17 cellular contexts compared by ENCODE assay signal in the genomic region with DNA sequence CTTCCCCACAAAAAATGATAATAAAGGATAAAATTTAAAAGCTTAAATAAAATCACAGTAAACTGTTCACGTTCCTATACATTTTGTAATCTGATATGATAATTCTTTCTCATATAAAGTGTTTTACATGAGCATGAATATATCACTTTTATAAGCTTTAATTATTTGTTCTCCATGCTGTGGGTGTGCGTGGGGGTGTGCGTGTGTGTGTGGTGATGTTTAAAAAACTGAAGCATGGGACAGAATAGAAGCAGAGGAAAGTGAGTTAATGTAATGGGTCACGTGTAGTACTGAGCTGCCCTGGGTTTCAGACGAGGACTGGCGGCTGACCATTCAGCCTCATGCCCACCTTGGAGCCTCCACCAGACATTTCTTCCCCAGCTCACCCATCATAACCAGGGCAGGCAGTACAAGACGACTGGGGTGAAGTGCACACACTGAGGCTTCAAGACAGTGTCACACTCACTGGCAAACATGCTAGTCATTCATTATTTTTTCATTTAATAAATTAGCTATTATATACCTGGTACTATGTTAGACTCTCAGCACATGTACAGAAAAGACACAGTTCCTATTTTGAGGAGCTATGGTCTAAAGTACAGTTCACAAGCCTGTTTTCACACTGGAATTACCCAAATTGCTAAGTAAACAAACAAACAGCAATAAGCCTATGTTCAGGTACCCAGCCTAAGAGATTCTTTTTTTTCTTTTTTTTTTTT.
DNase-seq lines count a peak whose midpoint lies in the region; ATAC-seq, FAIRE-seq and TF ChIP-seq lines count a peak whose summit lies in the region.
"Had no signal": no experiment of that assay in that cellular context is flagged by ENCODE, and none has a peak within 500 bp of the region (broad histone marks: within the 10 kb centered on the region; RNA-seq: fewer than 3 reads in every experiment).

No MANE protein-coding gene starts in this region.

- H3K4me1 Mint-ChIP-seq in chondrocyte (ENCODE audit: low read depth), result peaks cover 13% of the 10 kb centered on the region

- TF ChIP-seq CTCF in chondrocyte (IDR thresholded peaks at IDR 0.05) (no peak), spleen (IDR thresholded peaks at IDR 0.05 in 8 of 11, conservative IDR thresholded peaks at IDR 0.05 in 3 of 11) (no peak), BE2C (IDR thresholded peaks at IDR 0.05; ENCODE audit: low read depth, low read length) (no peak)

- ATAC-seq in GM18909 (IDR thresholded peaks at IDR 0.05; ENCODE audit: poor library complexity, unreplicated experiment) (peak; percentile 76), HG02763 (IDR thresholded peaks at IDR 0.05; ENCODE audit: unreplicated experiment) (peak; percentile 63), HG03432 (IDR thresholded peaks at IDR 0.05; ENCODE audit: unreplicated experiment) (peak; percentile 43)
- ATAC-seq: CD8-positive, alpha-beta T cell had no signal

- no peak overlapping the region for H3K4me3 Mint-ChIP-seq in chondrocyte (ENCODE audit: unreplicated experiment)
- H3K4me3 Mint-ChIP-seq: CD8-positive, alpha-beta T cell; HFFc6 had no signal

- peak; percentile 83 for FAIRE-seq in urothelium cell line (lab: Jason Lieb, UNC)
- FAIRE-seq: D721Med, H1 had no signal

- TF ChIP-seq POLR2A in spleen (IDR thresholded peaks at IDR 0.05), result no peak

- H3K36me3 ChIP-seq in spleen (no peaks in the 10 kb centered on the region), BE2C (no peaks in the 10 kb centered on the region)

- intact Hi-C loops in spleen (cut with DNase I; ENCODE audit: low total_unique reads), result no loop called here

- 88 to 95% (median 95%) methylated on average over 7 of the region's 7 CpGs for WGBS in spleen, 5 donors

- H3K27me3 Mint-ChIP-seq in chondrocyte (ENCODE audit: low read depth), result no peaks in the 10 kb centered on the region

- H3K36me3 Mint-ChIP-seq in chondrocyte (ENCODE audit: low read depth), result no peaks in the 10 kb centered on the region

- H3K27ac Mint-ChIP-seq in chondrocyte (ENCODE audit: unreplicated experiment), result no peak overlapping the region
- H3K27ac Mint-ChIP-seq: CD8-positive, alpha-beta T cell; HFFc6 had no signal

- no peaks in the 10 kb centered on the region for H3K9me3 ChIP-seq in spleen
- no peaks in the 10 kb centered on the region for H3K9me3 ChIP-seq in BE2C

- DNase-seq in urothelium cell line (ENCODE audit: low spot score) (no peak), chondrocyte (ENCODE audit: low spot score) (no peak), spleen (no peak), BE2C (no peak)
- DNase-seq: ACHN; CD8-positive, alpha-beta T cell; GF-D8; HFFc6; KG1; NCI-H1092; NCI-H446 had no signal

- no peak overlapping the region for H3K27ac ChIP-seq in spleen
- H3K27ac ChIP-seq: RWPE1 had no signal

- H3K27me3 ChIP-seq in spleen (replicated peaks in 1 of 7) (no peaks in the 10 kb centered on the region), BE2C (no peaks in the 10 kb centered on the region)

- no peaks in the 10 kb centered on the region for H3K4me1 ChIP-seq in spleen
- no peaks in the 10 kb centered on the region for H3K4me1 ChIP-seq in BE2C

- no peaks in the 10 kb centered on the region for H3K9me3 Mint-ChIP-seq in chondrocyte (ENCODE audit: low read depth)
- H3K9me3 Mint-ChIP-seq: CD8-positive, alpha-beta T cell; HFFc6 had no signal

- H3K4me3 ChIP-seq in spleen (no peak overlapping the region), BE2C (ENCODE audit: low read depth, low read length) (no peak overlapping the region)
